In the genomic region with DNA sequence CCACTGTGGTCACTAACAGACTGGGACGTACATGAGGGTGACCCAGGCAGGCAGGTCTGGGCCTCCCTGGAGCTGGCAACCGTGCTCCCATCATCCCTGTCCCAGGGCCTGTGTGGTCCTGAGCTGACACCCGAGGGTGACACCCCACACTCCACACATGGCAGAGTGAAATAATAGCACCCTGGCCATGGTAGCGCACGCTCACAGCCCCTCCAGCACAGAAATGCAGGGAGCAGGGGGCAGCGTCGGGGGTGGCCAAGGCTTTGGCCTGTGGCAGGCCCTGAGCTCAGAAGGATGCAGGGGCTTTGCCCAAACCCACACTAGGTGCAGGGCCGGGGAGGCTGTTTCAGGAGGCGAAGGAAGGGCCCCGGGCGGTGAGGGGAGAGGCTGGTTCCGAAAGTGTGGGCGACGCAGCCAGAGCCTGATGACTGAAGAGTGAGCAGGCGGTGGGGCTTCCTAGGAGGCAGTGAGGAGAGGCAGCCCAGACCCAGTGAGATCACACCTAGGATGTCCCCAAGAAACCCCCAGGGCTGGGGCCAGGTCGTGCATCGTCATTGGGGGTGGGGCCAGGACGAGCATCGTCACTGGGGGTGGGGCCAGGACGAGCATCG, we compare ENCODE assay signal across 8 cellular contexts. TPM values are rescaled to one million over a fixed set of nuclear protein-coding genes. Genes with fewer than 3 reads are reported as not detected.
DNase-seq lines count a peak whose midpoint lies in the region; ATAC-seq and TF ChIP-seq lines count a peak whose summit lies in the region.

No MANE protein-coding gene starts in this region.

- no peaks in the 10 kb centered on the region for H3K9me3 ChIP-seq in WERI-Rb-1 (ENCODE audit: severe bottlenecking)
- no peaks in the 10 kb centered on the region for H3K9me3 ChIP-seq in mammary epithelial cell (replicated peaks; ENCODE audit: insufficient read depth, low read length)

- H3K4me3 ChIP-seq in WERI-Rb-1 (ENCODE audit: low read depth, low read length) (peak overlapping the region; percentile 18), mammary epithelial cell (replicated peaks in 1 of 3; ENCODE audit: insufficient read depth in 1 of 3, low read depth in 2 of 3, low read length in 3 of 3) (peak overlapping the region; percentile 7 to 42 (median 32))

- in situ Hi-C loops in mammary epithelial cell (cut with MboI; ENCODE audit: low sequenced_read_pairs in 2 of 2) = no loop called here

- H3K36me3 ChIP-seq in WERI-Rb-1 = no peaks in the 10 kb centered on the region
- no peaks in the 10 kb centered on the region for H3K36me3 ChIP-seq in mammary epithelial cell (ENCODE audit: insufficient read depth, low read length)

- no peak overlapping the region for H3K9ac ChIP-seq in mammary epithelial cell (ENCODE audit: insufficient read depth, low read length)

- intact Hi-C loops in mammary epithelial cell (cut with micrococcal nuclease) = no loop called here

- dilution Hi-C loops in mammary epithelial cell (cut with HindIII; ENCODE audit: low sequenced_read_pairs) = no loop called here

- peak; percentile 48 for ATAC-seq in GM18520 (IDR thresholded peaks at IDR 0.05; ENCODE audit: unreplicated experiment)
- ATAC-seq in HG03521 (IDR thresholded peaks at IDR 0.05; ENCODE audit: unreplicated experiment) = peak; percentile 44
- ATAC-seq in GM18858 (IDR thresholded peaks at IDR 0.05; ENCODE audit: unreplicated experiment) = no peak

- TF ChIP-seq CTCF in WERI-Rb-1 (IDR thresholded peaks at IDR 0.05; ENCODE audit: low read depth, low read length) (no peak), mammary epithelial cell (conservative IDR thresholded peaks at IDR 0.05 in 1 of 2, IDR thresholded peaks at IDR 0.05 in 1 of 2; ENCODE audit: extremely low read depth in 1 of 2, insufficient read depth in 1 of 2, low read depth in 1 of 2, low read length in 2 of 2) (no peak)

- H3K4me1 ChIP-seq in mammary epithelial cell (ENCODE audit: insufficient read depth, low read length) = peaks cover 13% of the 10 kb centered on the region

- H3K27me3 ChIP-seq in WERI-Rb-1 (ENCODE audit: insufficient read depth, low read depth, severe bottlenecking) (no peaks in the 10 kb centered on the region), mammary epithelial cell (ENCODE audit: insufficient read depth, low read length) (no peaks in the 10 kb centered on the region), layer of hippocampus (ENCODE audit: control insufficient read depth, insufficient read depth, low read length) (peaks cover 2% of the 10 kb centered on the region)

- no peaks in the 10 kb centered on the region for H3K79me2 ChIP-seq in mammary epithelial cell (ENCODE audit: insufficient read depth, low read length)

- H3K27ac ChIP-seq in WERI-Rb-1 = no peak overlapping the region; the same call in 1 of the 2 replicates
- H3K27ac ChIP-seq in mammary epithelial cell (ENCODE audit: insufficient read depth, low read depth, low read length) = peak overlapping the region; percentile 44
- peak overlapping the region; percentile 87 for H3K27ac ChIP-seq in layer of hippocampus (ENCODE audit: low read depth, low read length)

- H4K20me1 ChIP-seq in mammary epithelial cell (ENCODE audit: insufficient read depth, low read length) = no peaks in the 10 kb centered on the region

- 35% methylated on average over 10 of the region's 21 CpGs for WGBS in mammary epithelial cell (ENCODE audit: low coverage, missing lambda C conversion rate)

- peak; percentile 69 for DNase-seq in A172 (ENCODE audit: low spot score)
- DNase-seq in WERI-Rb-1 = peak; percentile 53
- DNase-seq in mammary epithelial cell = peak; percentile 32
- DNase-seq in stimulated activated CD4-positive, alpha-beta T cell treated with anti-CD3 and anti-CD28 coated beads, TNF-alpha, amount 100 ng/mL, for 1 hour (ENCODE audit: low read depth in 3 of 3, low spot score in 1 of 3) = peak in 2 of 3 donors; percentile 36 to 71

- no TSS peak for BruUV-seq in mammary epithelial cell (replicated peaks; lab: Mats Ljungman, UMichigan)

- peak overlapping the region; percentile 80 for H2AFZ ChIP-seq in mammary epithelial cell (ENCODE audit: low read depth, low read length)

- peak overlapping the region; percentile 72 for H3K4me2 ChIP-seq in mammary epithelial cell (ENCODE audit: insufficient read depth, low read depth, low read length)

- CTCF ChIA-PET in mammary epithelial cell (lab: Charles Lee; ENCODE audit: low non-redundant PET) = no interaction called here

RNA-seq across cellular contexts. Expression of a gene that starts 12.9 kb away (rescaled TPM):
- not detected in 2 replicates for total RNA-seq in A172 (2014; rRNA removed; shearing (Covaris generic))
- total RNA-seq in mammary epithelial cell = not detected
- not detected for polyA plus RNA-seq in mammary epithelial cell
- not detected for polyA minus RNA-seq in mammary epithelial cell

RNA-seq across cellular contexts. Expression of a gene that starts 29.3 kb away (rescaled TPM):
- not detected in 2 replicates for total RNA-seq in A172 (2014; rRNA removed; shearing (Covaris generic))
- total RNA-seq in mammary epithelial cell = not detected
- polyA plus RNA-seq in mammary epithelial cell = not detected
- polyA minus RNA-seq in mammary epithelial cell = not detected

RNA-seq across cellular contexts. Expression of a gene that starts 44.7 kb away (rescaled TPM):
- 19.0 and 29.8 TPM in 2 replicates for total RNA-seq in A172 (2014; rRNA removed; shearing (Covaris generic))
- total RNA-seq in mammary epithelial cell = 10 to 100 TPM in 1 of 2 donors, 1 to 10 TPM in 1; 6.3 to 31.4 TPM
- polyA plus RNA-seq in mammary epithelial cell = 18.8 TPM
- polyA minus RNA-seq in mammary epithelial cell = 6.6 TPM
